In the genomic region with DNA sequence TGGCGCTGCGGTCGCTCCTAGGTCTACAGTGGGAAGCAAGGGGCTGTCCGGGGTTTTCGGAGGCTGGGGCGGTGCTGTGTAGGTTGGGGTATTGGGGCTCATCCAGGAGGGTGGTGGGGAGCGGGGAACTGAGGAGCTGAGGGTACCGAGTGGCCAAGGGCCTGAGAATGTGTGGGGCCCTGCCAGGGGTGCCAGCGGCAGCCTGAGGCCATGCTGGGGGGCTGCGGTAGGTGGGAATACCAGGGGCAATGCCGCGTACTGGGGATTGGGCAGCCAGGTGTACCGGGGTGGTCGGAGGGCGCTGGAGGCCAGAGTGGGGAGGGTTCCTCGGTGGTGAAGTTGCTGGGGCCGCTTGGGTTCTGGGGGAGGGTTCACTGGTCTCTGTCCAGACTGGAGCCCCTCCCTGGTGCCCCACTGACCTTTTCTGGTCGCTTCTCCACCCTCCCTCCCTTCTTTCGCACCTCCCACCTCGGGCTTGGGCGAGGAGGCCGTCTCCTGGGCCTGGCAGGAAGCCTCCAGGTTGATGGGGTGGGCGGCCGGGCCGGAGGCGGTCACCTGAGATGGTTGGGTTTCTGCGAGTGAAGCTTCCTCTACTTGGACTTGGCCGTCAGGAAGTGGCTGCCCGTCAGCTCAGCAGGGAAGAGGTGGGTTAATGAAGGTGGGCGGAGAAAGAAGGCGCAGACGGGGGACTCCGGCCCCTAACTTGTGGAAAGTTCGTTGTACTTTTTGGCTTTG, we compare ENCODE assay signal across 1 cellular context.
A peak's percentile ranks its signal among the peaks of the same experiment; 100 is the strongest.
TF ChIP-seq lines count a peak whose summit lies in the region.

No MANE protein-coding gene starts in this region.

TF ChIP-seq in GM12878, 131 proteins besides CTCF, POLR2A, EP300 and RAD21 (continued from another document):
- TF ChIP-seq, protein P1, sequence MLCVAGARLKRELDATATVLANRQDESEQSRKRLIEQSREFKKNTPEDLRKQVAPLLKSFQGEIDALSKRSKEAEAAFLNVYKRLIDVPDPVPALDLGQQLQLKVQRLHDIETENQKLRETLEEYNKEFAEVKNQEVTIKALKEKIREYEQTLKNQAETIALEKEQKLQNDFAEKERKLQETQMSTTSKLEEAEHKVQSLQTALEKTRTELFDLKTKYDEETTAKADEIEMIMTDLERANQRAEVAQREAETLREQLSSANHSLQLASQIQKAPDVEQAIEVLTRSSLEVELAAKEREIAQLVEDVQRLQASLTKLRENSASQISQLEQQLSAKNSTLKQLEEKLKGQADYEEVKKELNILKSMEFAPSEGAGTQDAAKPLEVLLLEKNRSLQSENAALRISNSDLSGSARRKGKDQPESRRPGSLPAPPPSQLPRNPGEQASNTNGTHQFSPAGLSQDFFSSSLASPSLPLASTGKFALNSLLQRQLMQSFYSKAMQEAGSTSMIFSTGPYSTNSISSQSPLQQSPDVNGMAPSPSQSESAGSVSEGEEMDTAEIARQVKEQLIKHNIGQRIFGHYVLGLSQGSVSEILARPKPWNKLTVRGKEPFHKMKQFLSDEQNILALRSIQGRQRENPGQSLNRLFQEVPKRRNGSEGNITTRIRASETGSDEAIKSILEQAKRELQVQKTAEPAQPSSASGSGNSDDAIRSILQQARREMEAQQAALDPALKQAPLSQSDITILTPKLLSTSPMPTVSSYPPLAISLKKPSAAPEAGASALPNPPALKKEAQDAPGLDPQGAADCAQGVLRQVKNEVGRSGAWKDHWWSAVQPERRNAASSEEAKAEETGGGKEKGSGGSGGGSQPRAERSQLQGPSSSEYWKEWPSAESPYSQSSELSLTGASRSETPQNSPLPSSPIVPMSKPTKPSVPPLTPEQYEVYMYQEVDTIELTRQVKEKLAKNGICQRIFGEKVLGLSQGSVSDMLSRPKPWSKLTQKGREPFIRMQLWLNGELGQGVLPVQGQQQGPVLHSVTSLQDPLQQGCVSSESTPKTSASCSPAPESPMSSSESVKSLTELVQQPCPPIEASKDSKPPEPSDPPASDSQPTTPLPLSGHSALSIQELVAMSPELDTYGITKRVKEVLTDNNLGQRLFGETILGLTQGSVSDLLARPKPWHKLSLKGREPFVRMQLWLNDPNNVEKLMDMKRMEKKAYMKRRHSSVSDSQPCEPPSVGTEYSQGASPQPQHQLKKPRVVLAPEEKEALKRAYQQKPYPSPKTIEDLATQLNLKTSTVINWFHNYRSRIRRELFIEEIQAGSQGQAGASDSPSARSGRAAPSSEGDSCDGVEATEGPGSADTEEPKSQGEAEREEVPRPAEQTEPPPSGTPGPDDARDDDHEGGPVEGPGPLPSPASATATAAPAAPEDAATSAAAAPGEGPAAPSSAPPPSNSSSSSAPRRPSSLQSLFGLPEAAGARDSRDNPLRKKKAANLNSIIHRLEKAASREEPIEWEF (IDR thresholded peaks at IDR 0.05; ENCODE audit: insufficient replicate concordance, low read depth, low read length): no peak
- TF ChIP-seq CREB1 (IDR thresholded peaks at IDR 0.05; ENCODE audit: low read depth): no peak
- TF ChIP-seq MEF2B (IDR thresholded peaks at IDR 0.05; ENCODE audit: partially characterized antibody, poor library complexity, severe bottlenecking): no peak
- no peak for TF ChIP-seq ZNF687 (IDR thresholded peaks at IDR 0.05)
- TF ChIP-seq GATAD2B (conservative IDR thresholded peaks at IDR 0.05; ENCODE audit: low read depth): no peak
- TF ChIP-seq MTA2 (IDR thresholded peaks at IDR 0.05; ENCODE audit: low read depth): no peak
- TF ChIP-seq HCFC1 (IDR thresholded peaks at IDR 0.05; ENCODE audit: low read length): no peak
- no peak for TF ChIP-seq NFXL1 (IDR thresholded peaks at IDR 0.05; ENCODE audit: borderline replicate concordance)
- TF ChIP-seq SUZ12 (IDR thresholded peaks at IDR 0.05; ENCODE audit: unreplicated experiment): no peak
- no peak for TF ChIP-seq NFYA (IDR thresholded peaks at IDR 0.05; ENCODE audit: borderline replicate concordance, low read depth, low read length)
- TF ChIP-seq CBX5 (IDR thresholded peaks at IDR 0.05; ENCODE audit: low read depth): no peak
- TF ChIP-seq NR2F1 (conservative IDR thresholded peaks at IDR 0.05): peak; percentile 83
- peak; percentile 57; the same call in 1 of the 2 replicates for TF ChIP-seq IKZF1 (conservative IDR thresholded peaks at IDR 0.05)
- no peak for TF ChIP-seq PML (IDR thresholded peaks at IDR 0.05; ENCODE audit: low read length)
- TF ChIP-seq BMI1 (IDR thresholded peaks at IDR 0.05; ENCODE audit: borderline replicate concordance): no peak
- TF ChIP-seq RBBP5 (conservative IDR thresholded peaks at IDR 0.05): no peak
- TF ChIP-seq, protein P2, sequence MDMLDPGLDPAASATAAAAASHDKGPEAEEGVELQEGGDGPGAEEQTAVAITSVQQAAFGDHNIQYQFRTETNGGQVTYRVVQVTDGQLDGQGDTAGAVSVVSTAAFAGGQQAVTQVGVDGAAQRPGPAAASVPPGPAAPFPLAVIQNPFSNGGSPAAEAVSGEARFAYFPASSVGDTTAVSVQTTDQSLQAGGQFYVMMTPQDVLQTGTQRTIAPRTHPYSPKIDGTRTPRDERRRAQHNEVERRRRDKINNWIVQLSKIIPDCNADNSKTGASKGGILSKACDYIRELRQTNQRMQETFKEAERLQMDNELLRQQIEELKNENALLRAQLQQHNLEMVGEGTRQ (IDR thresholded peaks at IDR 0.05; ENCODE audit: borderline replicate concordance, low read depth, low read length): no peak
- TF ChIP-seq EGR1 (IDR thresholded peaks at IDR 0.05; ENCODE audit: borderline replicate concordance in 1 of 2, low read depth in 2 of 2, low read length in 2 of 2): peak in 1 of 2 experiments; percentile 63; a peak in 2 of 3 replicates
- TF ChIP-seq ZNF217 (IDR thresholded peaks at IDR 0.05): no peak
- no peak for TF ChIP-seq ESRRA (IDR thresholded peaks at IDR 0.05; ENCODE audit: low read length)
- TF ChIP-seq EED (IDR thresholded peaks at IDR 0.05; ENCODE audit: low read depth): peak; percentile 12; the same call in 1 of the 2 replicates
- TF ChIP-seq CEBPB (IDR thresholded peaks at IDR 0.05; ENCODE audit: borderline replicate concordance in 1 of 2, low read depth in 2 of 2, low read length in 2 of 2): no peak
- no peak for TF ChIP-seq PAX8 (IDR thresholded peaks at IDR 0.05)
- TF ChIP-seq GABPA (IDR thresholded peaks at IDR 0.05; ENCODE audit: low read depth): no peak
- TF ChIP-seq SIX5 (IDR thresholded peaks at IDR 0.05; ENCODE audit: low read depth, low read length, severe bottlenecking): no peak
- TF ChIP-seq, protein P3, sequence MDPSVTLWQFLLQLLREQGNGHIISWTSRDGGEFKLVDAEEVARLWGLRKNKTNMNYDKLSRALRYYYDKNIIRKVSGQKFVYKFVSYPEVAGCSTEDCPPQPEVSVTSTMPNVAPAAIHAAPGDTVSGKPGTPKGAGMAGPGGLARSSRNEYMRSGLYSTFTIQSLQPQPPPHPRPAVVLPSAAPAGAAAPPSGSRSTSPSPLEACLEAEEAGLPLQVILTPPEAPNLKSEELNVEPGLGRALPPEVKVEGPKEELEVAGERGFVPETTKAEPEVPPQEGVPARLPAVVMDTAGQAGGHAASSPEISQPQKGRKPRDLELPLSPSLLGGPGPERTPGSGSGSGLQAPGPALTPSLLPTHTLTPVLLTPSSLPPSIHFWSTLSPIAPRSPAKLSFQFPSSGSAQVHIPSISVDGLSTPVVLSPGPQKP (IDR thresholded peaks at IDR 0.05; ENCODE audit: low read depth, low read length): no peak
- TF ChIP-seq CBX3 (IDR thresholded peaks at IDR 0.05; ENCODE audit: borderline replicate concordance, low read depth): no peak
- no peak for TF ChIP-seq ZNF274 (IDR thresholded peaks at IDR 0.05; ENCODE audit: insufficient read depth, insufficient read length)
- no peak for TF ChIP-seq HSF1 (IDR thresholded peaks at IDR 0.05; ENCODE audit: low read depth, low read length)
- TF ChIP-seq BRCA1 (IDR thresholded peaks at IDR 0.05; ENCODE audit: low read depth, low read length): no peak
- no peak for TF ChIP-seq TCF7 (IDR thresholded peaks at IDR 0.05; ENCODE audit: borderline replicate concordance)
- TF ChIP-seq SREBF1 (IDR thresholded peaks at IDR 0.05; ENCODE audit: low read length): no peak
- 0 out of 2 replicates have a peak, but pooled peaks have one; percentile 17 for TF ChIP-seq YY1 (IDR thresholded peaks at IDR 0.05; ENCODE audit: low read depth, low read length)
- TF ChIP-seq DPF2 (IDR thresholded peaks at IDR 0.05): no peak
- TF ChIP-seq, protein P4, sequence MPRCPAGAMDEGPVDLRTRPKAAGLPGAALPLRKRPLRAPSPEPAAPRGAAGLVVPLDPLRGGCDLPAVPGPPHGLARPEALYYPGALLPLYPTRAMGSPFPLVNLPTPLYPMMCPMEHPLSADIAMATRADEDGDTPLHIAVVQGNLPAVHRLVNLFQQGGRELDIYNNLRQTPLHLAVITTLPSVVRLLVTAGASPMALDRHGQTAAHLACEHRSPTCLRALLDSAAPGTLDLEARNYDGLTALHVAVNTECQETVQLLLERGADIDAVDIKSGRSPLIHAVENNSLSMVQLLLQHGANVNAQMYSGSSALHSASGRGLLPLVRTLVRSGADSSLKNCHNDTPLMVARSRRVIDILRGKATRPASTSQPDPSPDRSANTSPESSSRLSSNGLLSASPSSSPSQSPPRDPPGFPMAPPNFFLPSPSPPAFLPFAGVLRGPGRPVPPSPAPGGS (IDR thresholded peaks at IDR 0.05; ENCODE audit: borderline replicate concordance, insufficient read depth, low read depth, low read length, poor library complexity, severe bottlenecking): no peak
- no peak for TF ChIP-seq KAT2A (conservative IDR thresholded peaks at IDR 0.05; ENCODE audit: control insufficient read depth, low read depth, low read length)
- no peak for TF ChIP-seq PAX5 (IDR thresholded peaks at IDR 0.05; ENCODE audit: borderline replicate concordance, low read depth, low read length)
